In genomic region chr16:87740909-87741424, GRCh38 we compare ENCODE assay signal across 12 cellular contexts. TPM values are rescaled to one million over a fixed set of nuclear protein-coding genes. Genes with fewer than 3 reads are reported as not detected.
DNase-seq lines count a peak whose midpoint lies in the region; ATAC-seq and TF ChIP-seq lines count a peak whose summit lies in the region.
"Had no signal": no experiment of that assay in that cellular context is flagged by ENCODE, and none has a peak within 500 bp of the region (broad histone marks: within the 10 kb centered on the region; RNA-seq: fewer than 3 reads in every experiment).

No MANE protein-coding gene starts in this region.

- no peaks in the 10 kb centered on the region for H3K27me3 Mint-ChIP-seq in activated CD4-positive, alpha-beta memory T cell treated with anti-CD3 and anti-CD28 coated beads, Interleukin-2, amount 10 ng/mL, durations not matched to agents 7 days and 5 days
- H3K27me3 Mint-ChIP-seq in activated CD4-positive, alpha-beta memory T cell treated with anti-CD3 and anti-CD28 coated beads for 36 hours: no peaks in the 10 kb centered on the region
- H3K27me3 Mint-ChIP-seq in HFFc6 (ENCODE audit: insufficient read depth): no peaks in the 10 kb centered on the region; the same call in 1 of the 2 replicates
- H3K27me3 Mint-ChIP-seq in CD4-positive, alpha-beta memory T cell: no peaks in the 10 kb centered on the region

- no peaks in the 10 kb centered on the region for H3K9me3 ChIP-seq in CD4-positive, alpha-beta memory T cell (ENCODE audit: control insufficient read depth in 1 of 2, low read length in 2 of 2)
- H3K9me3 ChIP-seq: tibial artery had no signal

- POLR2A ChIA-PET in activated CD4-positive, alpha-beta memory T cell treated with anti-CD3 and anti-CD28 coated beads, Interleukin-2, amount 10 ng/mL, durations not matched to agents 7 days and 5 days (lab: Charles Lee): no interaction called here
- POLR2A ChIA-PET in activated CD4-positive, alpha-beta memory T cell treated with anti-CD3 and anti-CD28 coated beads for 36 hours (lab: Charles Lee): no interaction called here
- POLR2A ChIA-PET in CD4-positive, alpha-beta memory T cell (lab: Charles Lee; ENCODE audit: partially characterized antibody): no interaction called here

- no peak for TF ChIP-seq CTCF in astrocyte of the cerebellum (IDR thresholded peaks at IDR 0.05; ENCODE audit: low read depth, low read length, missing control alignments)
- TF ChIP-seq CTCF in HFFc6 (IDR thresholded peaks at IDR 0.05): no peak

- DNase-seq in activated CD4-positive, alpha-beta memory T cell treated with anti-CD3 and anti-CD28 coated beads, Interleukin-2, amount 10 ng/mL, durations not matched to agents 7 days and 5 days: no peak
- DNase-seq in activated CD4-positive, alpha-beta memory T cell treated with anti-CD3 and anti-CD28 coated beads for 36 hours: no peak
- peak; percentile 28 for DNase-seq in astrocyte of the cerebellum (ENCODE audit: low read depth)
- peak; percentile 75 for DNase-seq in left ventricle myocardium superior
- peak in 47 of 49 donors; percentile 8 to 90 (median 71) for DNase-seq in substantia nigra (lab: John Stamatoyannopoulos, UW)
- no peak for DNase-seq in HFFc6
- no peak for DNase-seq in CD4-positive, alpha-beta memory T cell
- no peak for DNase-seq in SIG-M5 (lab: John Stamatoyannopoulos, UW)
- DNase-seq: activated CD4-positive, CD25-positive, alpha-beta regulatory T cell treated with anti-CD3 and anti-CD28 coated beads, Interleukin-2, amount 50 U/mL, for 72 hours; small intestine; tibial artery had no signal

- H3K9me3 Mint-ChIP-seq in activated CD4-positive, alpha-beta memory T cell treated with anti-CD3 and anti-CD28 coated beads, Interleukin-2, amount 10 ng/mL, durations not matched to agents 7 days and 5 days: no peaks in the 10 kb centered on the region
- H3K9me3 Mint-ChIP-seq in activated CD4-positive, alpha-beta memory T cell treated with anti-CD3 and anti-CD28 coated beads for 36 hours: no peaks in the 10 kb centered on the region
- H3K9me3 Mint-ChIP-seq in HFFc6: no peaks in the 10 kb centered on the region
- no peaks in the 10 kb centered on the region for H3K9me3 Mint-ChIP-seq in CD4-positive, alpha-beta memory T cell

- H3K27ac ChIP-seq in substantia nigra (ENCODE audit: low read depth, low read length, poor library complexity, severe bottlenecking): peak overlapping the region; percentile 49
- H3K27ac ChIP-seq in CD4-positive, alpha-beta memory T cell (ENCODE audit: low read depth, low read length): no peak overlapping the region
- H3K27ac ChIP-seq: cardiac muscle cell, tibial artery had no signal

- H3K36me3 Mint-ChIP-seq in activated CD4-positive, alpha-beta memory T cell treated with anti-CD3 and anti-CD28 coated beads, Interleukin-2, amount 10 ng/mL, durations not matched to agents 7 days and 5 days (ENCODE audit: low read depth): peaks cover 37% of the 10 kb centered on the region
- H3K36me3 Mint-ChIP-seq in activated CD4-positive, alpha-beta memory T cell treated with anti-CD3 and anti-CD28 coated beads for 36 hours: peaks cover 25% of the 10 kb centered on the region
- peaks cover 11% of the 10 kb centered on the region for H3K36me3 Mint-ChIP-seq in HFFc6 (ENCODE audit: low read depth)
- peaks cover 32 to 40% of the 10 kb centered on the region in 2 donors for H3K36me3 Mint-ChIP-seq in CD4-positive, alpha-beta memory T cell

- H3K4me3 ChIP-seq in astrocyte of the cerebellum (ENCODE audit: low read depth, low read length): no peak overlapping the region
- no peak overlapping the region for H3K4me3 ChIP-seq in CD4-positive, alpha-beta memory T cell (ENCODE audit: low read length in 2 of 2)
- H3K4me3 ChIP-seq: cardiac muscle cell, tibial artery had no signal

- ATAC-seq in left ventricle myocardium superior: peak; percentile 92

- CTCF ChIA-PET in activated CD4-positive, alpha-beta memory T cell treated with anti-CD3 and anti-CD28 coated beads, Interleukin-2, amount 10 ng/mL, durations not matched to agents 7 days and 5 days (lab: Charles Lee): no interaction called here
- CTCF ChIA-PET in activated CD4-positive, alpha-beta memory T cell treated with anti-CD3 and anti-CD28 coated beads for 36 hours (lab: Charles Lee): no interaction called here
- CTCF ChIA-PET in CD4-positive, alpha-beta memory T cell (lab: Charles Lee; ENCODE audit: partially characterized antibody): no interaction called here

- H3K4me3 Mint-ChIP-seq in activated CD4-positive, alpha-beta memory T cell treated with anti-CD3 and anti-CD28 coated beads, Interleukin-2, amount 10 ng/mL, durations not matched to agents 7 days and 5 days: no peak overlapping the region
- no peak overlapping the region for H3K4me3 Mint-ChIP-seq in activated CD4-positive, alpha-beta memory T cell treated with anti-CD3 and anti-CD28 coated beads for 36 hours
- H3K4me3 Mint-ChIP-seq in HFFc6: no peak overlapping the region
- no peak overlapping the region for H3K4me3 Mint-ChIP-seq in CD4-positive, alpha-beta memory T cell

- H3K27me3 ChIP-seq in CD4-positive, alpha-beta memory T cell (ENCODE audit: insufficient read depth, low read length): no peaks in the 10 kb centered on the region
- H3K27me3 ChIP-seq: cardiac muscle cell, tibial artery had no signal

- intact Hi-C loops in activated CD4-positive, alpha-beta memory T cell treated with anti-CD3 and anti-CD28 coated beads for 36 hours (cut with micrococcal nuclease): no loop called here
- intact Hi-C loops in left ventricle myocardium superior (cut with micrococcal nuclease): no loop called here
- intact Hi-C loops in CD4-positive, alpha-beta memory T cell (cut with micrococcal nuclease): no loop called here

- in situ Hi-C loops in astrocyte of the cerebellum (cut with HindIII; ENCODE audit: low sequenced_read_pairs): no loop called here

- H3K4me1 Mint-ChIP-seq in activated CD4-positive, alpha-beta memory T cell treated with anti-CD3 and anti-CD28 coated beads, Interleukin-2, amount 10 ng/mL, durations not matched to agents 7 days and 5 days: peaks cover 10% of the 10 kb centered on the region
- peaks cover 2% of the 10 kb centered on the region for H3K4me1 Mint-ChIP-seq in activated CD4-positive, alpha-beta memory T cell treated with anti-CD3 and anti-CD28 coated beads for 36 hours (ENCODE audit: low read depth)
- no peaks in the 10 kb centered on the region for H3K4me1 Mint-ChIP-seq in HFFc6 (ENCODE audit: low read depth)
- peaks cover 0 to 16% (median 12%) of the 10 kb centered on the region in 4 donors for H3K4me1 Mint-ChIP-seq in CD4-positive, alpha-beta memory T cell

- H3K36me3 ChIP-seq in CD4-positive, alpha-beta memory T cell (ENCODE audit: insufficient read depth, low read length): peaks cover 24% of the 10 kb centered on the region
- H3K36me3 ChIP-seq: cardiac muscle cell had no signal

- no peaks in the 10 kb centered on the region for H3K4me1 ChIP-seq in CD4-positive, alpha-beta memory T cell (ENCODE audit: insufficient read depth, low read length)
- H3K4me1 ChIP-seq: tibial artery had no signal

- peak overlapping the region; percentile 13 for H3K27ac Mint-ChIP-seq in activated CD4-positive, alpha-beta memory T cell treated with anti-CD3 and anti-CD28 coated beads, Interleukin-2, amount 10 ng/mL, durations not matched to agents 7 days and 5 days
- no peak overlapping the region for H3K27ac Mint-ChIP-seq in activated CD4-positive, alpha-beta memory T cell treated with anti-CD3 and anti-CD28 coated beads for 36 hours
- H3K27ac Mint-ChIP-seq in HFFc6: no peak overlapping the region
- no peak overlapping the region for H3K27ac Mint-ChIP-seq in CD4-positive, alpha-beta memory T cell

RNA-seq across cellular contexts. Expression of gene KLHDC4, which starts 24.8 kb away (rescaled TPM):
- 10 to 100 TPM; 82.1 to 84.9 TPM for total RNA-seq in activated CD4-positive, alpha-beta memory T cell treated with anti-CD3 and anti-CD28 coated beads, Interleukin-2, amount 10 ng/mL, durations not matched to agents 7 days and 5 days
- total RNA-seq in activated CD4-positive, alpha-beta memory T cell treated with anti-CD3 and anti-CD28 coated beads for 36 hours: 10 to 100 TPM; 65.9 to 70.2 TPM
- 11.6 TPM for total RNA-seq in left ventricle myocardium superior
- total RNA-seq in HFFc6 (2021; fragmentation: NEBNext Ultra II Directional; extraction: Animal tissue kit (Norgen Biotek cat#: 25700)): 10 to 100 TPM; 18.4 to 23.7 (median 21.7) TPM
- total RNA-seq in CD4-positive, alpha-beta memory T cell: 10 to 100 TPM; 82.4 to 90.0 TPM
- polyA plus RNA-seq in CD4-positive, alpha-beta memory T cell: 10 to 100 TPM; 16.3 to 18.0 TPM

Comparison
In these comparisons a context has a peak if more than half of its experiments do, and no peak if none do; other contexts are left out.
1. DNase-seq: peak in astrocyte of the cerebellum (single experiment), left ventricle myocardium superior (single experiment) and substantia nigra (47 of 49); none in activated CD4-positive, alpha-beta memory T cell treated with anti-CD3 and anti-CD28 coated beads, Interleukin-2, amount 10 ng/mL, durations not matched to agents 7 days and 5 days (single experiment), activated CD4-positive, alpha-beta memory T cell treated with anti-CD3 and anti-CD28 coated beads for 36 hours (single experiment), HFFc6 (single experiment), CD4-positive, alpha-beta memory T cell (0 of 5) and SIG-M5 (single experiment).